16 cellular contexts compared by ENCODE assay signal in genomic region chr5:80956272-80956671, GRCh38.
"Had no signal": no experiment of that assay in that cellular context is flagged by ENCODE, and none has a peak within 500 bp of the region (broad histone marks: within the 10 kb centered on the region; RNA-seq: fewer than 3 reads in every experiment).

No MANE protein-coding gene starts in this region.

- ATAC-seq: activated CD4-positive, CD25-positive, alpha-beta regulatory T cell treated with anti-CD3 and anti-CD28 coated beads, Interleukin-2, amount 50 U/mL, for 24 hours; left colon; lower lobe of right lung; right cardiac atrium; stimulated activated naive CD8-positive, alpha-beta T cell treated with anti-CD3 and anti-CD28 coated beads, Interleukin-15, Interleukin-2, amounts not matched to agents 100 U/mL and 50 U/mL, for 24 hours had no signal

- DNase-seq: activated naive CD4-positive, alpha-beta T cell treated with Interleukin-2 at 50 U/mL for 16 hours; dorsolateral prefrontal cortex; esophagus squamous epithelium; head of caudate nucleus; left colon; lower lobe of right lung; right cardiac atrium; small intestine; stimulated activated naive CD8-positive, alpha-beta T cell treated with anti-CD3 and anti-CD28 coated beads, Interleukin-15, Interleukin-2, amounts not matched to agents 100 U/mL and 50 U/mL, for 24 hours; T-helper 9 cell; upper lobe of left lung had no signal

- FAIRE-seq: endometrium, frontal cortex, small intestine had no signal

- H3K27ac ChIP-seq: esophagus squamous epithelium, lower lobe of right lung, prostate gland, suprapubic skin, upper lobe of left lung had no signal

- H3K4me1 ChIP-seq: prostate gland had no signal

- H3K36me3 ChIP-seq: esophagus squamous epithelium, lower lobe of right lung, prostate gland, suprapubic skin, upper lobe of left lung had no signal

- H3K9me3 ChIP-seq: esophagus squamous epithelium, lower lobe of right lung, prostate gland, suprapubic skin, upper lobe of left lung had no signal

- H3K4me3 ChIP-seq: lower lobe of right lung, prostate gland, suprapubic skin, upper lobe of left lung had no signal
